11 cellular contexts compared by ENCODE assay signal in genomic region chr2:133447303-133447702, GRCh38.
"Had no signal": no experiment of that assay in that cellular context is flagged by ENCODE, and none has a peak within 500 bp of the region (broad histone marks: within the 10 kb centered on the region; RNA-seq: fewer than 3 reads in every experiment).

No MANE protein-coding gene starts in this region.

- H3K4me3 Mint-ChIP-seq: GM23338, H9, HFFc6 had no signal

- H3K36me3 ChIP-seq: HAP-1 had no signal

- DNase-seq: GM23248, GOT3, H7, H9, HCEC 1CT, HFFc6 had no signal

- H3K4me1 ChIP-seq: HAP-1 had no signal

- H3K4me3 ChIP-seq: GM23248, GM23338, HAP-1 had no signal

- FAIRE-seq: H1, H54 had no signal

- H3K4me1 Mint-ChIP-seq: GM23338 had no signal

- H3K9me3 ChIP-seq: HAP-1 had no signal

- H3K27ac Mint-ChIP-seq: GM23338, H9, HFFc6 had no signal

- H2AFZ ChIP-seq: GM23248, GM23338 had no signal

- H3K4me2 ChIP-seq: GM23338 had no signal

- H3K27ac ChIP-seq: GM23248 had no signal

- H3K9me3 Mint-ChIP-seq: GM23338, H9, HFFc6 had no signal

- H3K9ac ChIP-seq: GM23248 had no signal

- ATAC-seq: GM23338, HCT116 had no signal
